ENCODE assay signal across 16 cellular contexts in genomic region chr2:71685941-71686611, GRCh38.
DNase-seq lines count a peak whose midpoint lies in the region; ATAC-seq, FAIRE-seq and TF ChIP-seq lines count a peak whose summit lies in the region.
"Had no signal": no experiment of that assay in that cellular context is flagged by ENCODE, and none has a peak within 500 bp of the region (broad histone marks: within the 10 kb centered on the region; RNA-seq: fewer than 3 reads in every experiment).

No MANE protein-coding gene starts in this region.

- no peaks in the 10 kb centered on the region for H3K79me2 ChIP-seq in osteoblast (ENCODE audit: insufficient read depth, low read length)

- DNase-seq in left ventricle myocardium superior, result peak; percentile 19
- no peak for DNase-seq in Right ventricle myocardium inferior (ENCODE audit: missing footprints)
- peak; percentile 60 for DNase-seq in osteoblast (ENCODE audit: insufficient read length, low spot score, missing footprints)
- no peak for DNase-seq in thoracic aorta (ENCODE audit: low spot score)
- DNase-seq in frontal cortex (ENCODE audit: low spot score in 2 of 2), result no peak
- DNase-seq: COR-L47, H7, MV-4-11, NCI-H1436 treated with DMSO at 0.1 percent for 48 hours, NCI-H2081, NCI-H510A treated with DMSO at 0.1 percent for 48 hours had no signal

- H3K27me3 ChIP-seq in osteoblast (ENCODE audit: insufficient read depth, low read length) (peaks cover 16% of the 10 kb centered on the region), thoracic aorta (replicated peaks; ENCODE audit: insufficient read depth) (no peaks in the 10 kb centered on the region)

- H3K9me3 ChIP-seq in osteoblast (ENCODE audit: low read depth, low read length) (no peaks in the 10 kb centered on the region), thoracic aorta (no peaks in the 10 kb centered on the region)
- H3K9me3 ChIP-seq: A549 had no signal

- ATAC-seq in left ventricle myocardium superior (no peak), Right ventricle myocardium inferior (no peak), thoracic aorta (ENCODE audit: insufficient number of reproducible peaks, low FRiP score, low read depth) (no peak), HG03565 (IDR thresholded peaks at IDR 0.05; ENCODE audit: unreplicated experiment) (no peak), HG02981 (IDR thresholded peaks at IDR 0.05; ENCODE audit: unreplicated experiment) (no peak)
- ATAC-seq: A549 had no signal

- no peak overlapping the region for H2AFZ ChIP-seq in osteoblast (ENCODE audit: low read length)

- peak overlapping the region; percentile 84 for H3K27ac ChIP-seq in cingulate gyrus (ENCODE audit: low read depth, low read length)
- H3K27ac ChIP-seq in osteoblast (ENCODE audit: low read depth, low read length), result no peak overlapping the region
- peak overlapping the region; percentile 57 to 77 for H3K27ac ChIP-seq in thoracic aorta
- H3K27ac ChIP-seq: A549, C4-2B had no signal

- no peak overlapping the region for H3K4me2 ChIP-seq in osteoblast (ENCODE audit: insufficient read depth, low read length)
- H3K4me2 ChIP-seq: A549 had no signal

- no peaks in the 10 kb centered on the region for H4K20me1 ChIP-seq in osteoblast (ENCODE audit: insufficient read depth, low read length)

- no peak for TF ChIP-seq CTCF in osteoblast (IDR thresholded peaks at IDR 0.05; ENCODE audit: extremely low read depth, low read depth, low read length)
- TF ChIP-seq CTCF in thoracic aorta (IDR thresholded peaks at IDR 0.05), result no peak

- H3K36me3 ChIP-seq in osteoblast (ENCODE audit: insufficient read depth, low read length) (no peaks in the 10 kb centered on the region), thoracic aorta (no peaks in the 10 kb centered on the region)

- H3K4me3 ChIP-seq in osteoblast (ENCODE audit: insufficient read depth, low read length) (no peak overlapping the region), thoracic aorta (no peak overlapping the region)
- H3K4me3 ChIP-seq: A549 had no signal

- FAIRE-seq in frontal cortex (lab: Jason Lieb, UNC), result no peak
- FAIRE-seq: A549 had no signal

- intact Hi-C loops in left ventricle myocardium superior (cut with micrococcal nuclease), result no loop called here
- intact Hi-C loops in Right ventricle myocardium inferior (cut with DNase I), result no loop called here

- H3K4me1 ChIP-seq in osteoblast (ENCODE audit: insufficient read depth, low read length) (no peaks in the 10 kb centered on the region), thoracic aorta (ENCODE audit: control insufficient read depth in 1 of 2, low read depth in 2 of 2) (peaks cover 4 to 31% of the 10 kb centered on the region in 2 donors)
- H3K4me1 ChIP-seq: A549 had no signal

Comparison
In these comparisons a context has a peak if more than half of its experiments do, and no peak if none do; other contexts are left out.
1. DNase-seq: peak in left ventricle myocardium superior (single experiment) and osteoblast (single experiment); none in Right ventricle myocardium inferior (single experiment), thoracic aorta (single experiment) and frontal cortex (0 of 2).